In genomic region chr3:171366043-171366442, GRCh38 we compare ENCODE assay signal across 23 cellular contexts.
DNase-seq lines count a peak whose midpoint lies in the region; ATAC-seq, FAIRE-seq and TF ChIP-seq lines count a peak whose summit lies in the region.
"Had no signal": no experiment of that assay in that cellular context is flagged by ENCODE, and none has a peak within 500 bp of the region (broad histone marks: within the 10 kb centered on the region; RNA-seq: fewer than 3 reads in every experiment).

No MANE protein-coding gene starts in this region.

- BruUV-seq in PC-3 (replicated peaks; lab: Mats Ljungman, UMichigan) = no TSS peak

- POLR2A ChIA-PET in PC-3 (lab: Charles Lee; ENCODE audit: unreplicated experiment) = interaction anchor here (0.7 kb wide), 1 partner anchor 529 kb away, joined by 4 read pairs; no protein-coding TSS in a partner anchor

- H3K9me2 ChIP-seq in PC-3 (replicated peaks; ENCODE audit: low read length) = no peaks in the 10 kb centered on the region

- H3K27ac ChIP-seq in 22Rv1 (0 out of 2 replicates have a peak overlapping the region, but pooled peaks have one; percentile 16), PC-3 (ENCODE audit: low read length) (peak overlapping the region; percentile 69)
- H3K27ac ChIP-seq: BLaER1 had no signal

- peaks cover 17% of the 10 kb centered on the region for H3K4me1 ChIP-seq in PC-3 (ENCODE audit: insufficient read depth, low read length)
- H3K4me1 ChIP-seq: BLaER1 had no signal

- no peaks in the 10 kb centered on the region for H3K79me2 ChIP-seq in PC-3 (ENCODE audit: low read length)

- DNase-seq in PC-3 = peak; percentile 76
- no peak for DNase-seq in NCI-H2081 treated with DMSO at 0.1 percent for 48 hours (lab: John Stamatoyannopoulos, UW)
- DNase-seq: 8988T; ACHN; BE2C; C1 segment of cervical spinal cord; CD4-positive, alpha-beta memory T cell; CD4-positive, CD25-positive, alpha-beta regulatory T cell; CD8-positive, alpha-beta memory T cell; COR-L47; DMS153; DMS53; DMS79; DND-41; EL; GDM1 had no signal

- no peak overlapping the region for H3K9ac ChIP-seq in PC-3 (ENCODE audit: low read length)
- H3K9ac ChIP-seq: BLaER1 had no signal

- intact Hi-C loops in PC-3 (cut with micrococcal nuclease) = loop anchor here (1.0 to 2.0 kb wide), 3 partner anchors 8 to 15 kb away; no protein-coding TSS in a partner anchor

- no peak overlapping the region for H2AFZ ChIP-seq in PC-3 (ENCODE audit: low read length)

- ATAC-seq in PC-3 = peak; percentile 80
- no peak for ATAC-seq in GM19324 (IDR thresholded peaks at IDR 0.05; ENCODE audit: low FRiP score, unreplicated experiment)
- ATAC-seq: GM12878 had no signal

- no peak overlapping the region for H3K4me2 ChIP-seq in PC-3 (ENCODE audit: low read length)
- H3K4me2 ChIP-seq: BLaER1 had no signal

- CTCF ChIA-PET in PC-3 (lab: Charles Lee) = no interaction called here

- peak; percentile 43 for FAIRE-seq in islet of Langerhans (lab: Jason Lieb, UNC)
- FAIRE-seq: A204.1, GM12878, GM12892 had no signal

- H4K20me1 ChIP-seq in PC-3 (ENCODE audit: low read length) = no peaks in the 10 kb centered on the region
- H4K20me1 ChIP-seq: BLaER1 had no signal

- no peaks in the 10 kb centered on the region for H3F3A ChIP-seq in PC-3 (ENCODE audit: low read length, unreplicated experiment)

- no peaks in the 10 kb centered on the region for H3K9me3 ChIP-seq in PC-3 (ENCODE audit: low read length)
- H3K9me3 ChIP-seq: BE2C, BLaER1 had no signal

- no peak for TF ChIP-seq CTCF in 22Rv1 (IDR thresholded peaks at IDR 0.05)
- no peak for TF ChIP-seq CTCF in PC-3 (conservative IDR thresholded peaks at IDR 0.05; ENCODE audit: low read depth, low read length)

- no peak overlapping the region for H3K4me3 ChIP-seq in PC-3 (ENCODE audit: low read length)
- H3K4me3 ChIP-seq: BLaER1, GM12878 had no signal

- no peaks in the 10 kb centered on the region for H3K36me3 ChIP-seq in PC-3 (ENCODE audit: low read depth, low read length)
- H3K36me3 ChIP-seq: BE2C, BLaER1 had no signal

- no peaks in the 10 kb centered on the region for H3K27me3 ChIP-seq in PC-3 (ENCODE audit: low read length)
- H3K27me3 ChIP-seq: BE2C, BLaER1 had no signal
